In the genomic region with DNA sequence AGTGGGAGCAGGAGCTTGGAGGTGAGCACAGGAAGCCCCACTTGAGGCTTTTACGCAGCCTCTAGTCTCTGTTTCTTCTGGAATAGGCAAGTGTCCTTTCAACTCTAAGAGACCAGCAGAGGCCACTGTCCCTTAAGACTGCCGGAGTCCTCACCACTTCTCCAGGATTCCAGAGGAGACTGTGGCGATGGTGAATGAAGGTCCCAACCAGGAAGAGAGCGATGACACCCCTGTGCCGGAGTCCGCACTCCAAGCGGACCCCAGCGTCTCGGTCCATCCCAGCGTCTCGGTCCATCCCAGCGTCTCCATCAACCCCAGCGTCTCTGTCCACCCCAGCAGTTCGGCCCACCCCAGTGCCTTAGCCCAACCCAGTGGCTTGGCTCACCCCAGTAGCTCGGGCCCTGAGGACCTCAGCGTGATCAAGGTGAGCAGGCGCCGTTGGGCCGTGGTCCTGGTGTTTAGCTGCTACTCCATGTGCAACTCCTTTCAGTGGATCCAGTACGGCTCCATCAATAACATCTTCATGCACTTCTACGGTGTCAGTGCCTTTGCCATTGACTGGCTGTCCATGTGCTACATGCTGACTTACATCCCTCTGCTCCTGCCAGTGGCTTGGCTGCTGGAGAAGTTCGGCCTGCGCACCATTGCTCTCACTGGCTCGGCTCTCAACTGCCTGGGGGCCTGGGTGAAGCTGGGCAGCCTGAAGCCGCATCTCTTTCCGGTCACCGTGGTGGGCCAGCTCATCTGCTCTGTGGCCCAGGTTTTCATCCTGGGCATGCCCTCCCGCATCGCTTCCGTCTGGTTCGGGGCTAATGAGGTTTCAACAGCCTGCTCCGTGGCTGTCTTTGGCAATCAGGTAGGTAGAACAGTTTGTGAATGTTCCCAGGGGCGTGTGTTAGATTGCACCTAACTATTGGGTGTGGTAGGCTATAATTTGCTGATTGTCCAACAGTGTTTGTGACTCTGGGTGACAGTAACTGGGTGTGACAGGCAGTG, we compare ENCODE assay signal across 8 cellular contexts. TPM values are rescaled to one million over a fixed set of nuclear protein-coding genes. Genes with fewer than 3 reads are reported as not detected.
DNase-seq lines count a peak whose midpoint lies in the region; ATAC-seq and TF ChIP-seq lines count a peak whose summit lies in the region.

No MANE protein-coding gene starts in this region.

- CTCF ChIA-PET in Calu3 (lab: Charles Lee): interaction anchor here (0.8 to 4.8 kb wide), 6 partner anchors 73 to 404 kb away, joined by 3 to 33 read pairs (median 4); partner anchors contain the start of genes ERG28 and TTLL5
- CTCF ChIA-PET in activated CD8-positive, alpha-beta T cell treated with anti-CD3 and anti-CD28 coated beads, Interleukin-2, amount 10 ng/mL, durations not matched to agents 7 days and 5 days (lab: Charles Lee): interaction anchor here (1.2 to 7.6 kb wide), 7 partner anchors 10 to 179 kb away, joined by 3 to 255 read pairs (median 13); partner anchors contain the start of genes ERG28 and TTLL5

- TF ChIP-seq CTCF in Calu3 (IDR thresholded peaks at IDR 0.05; ENCODE audit: unreplicated experiment) (no peak), hepatocyte (IDR thresholded peaks at IDR 0.05; ENCODE audit: poor library complexity) (peak; percentile 49), sigmoid colon (IDR thresholded peaks at IDR 0.05) (peak in 1 of 4 experiments; percentile 13), mesothelial cell of epicardium (IDR thresholded peaks at IDR 0.05; ENCODE audit: unreplicated experiment) (no peak)

- H3K9me2 ChIP-seq in hepatocyte (replicated peaks; ENCODE audit: insufficient read depth): no peaks in the 10 kb centered on the region

- H3K4me2 ChIP-seq in hepatocyte: peak overlapping the region; percentile 98

- H3K36me3 ChIP-seq in hepatocyte (replicated peaks; ENCODE audit: insufficient read depth, low read depth) (no peaks in the 10 kb centered on the region), sigmoid colon (no peaks in the 10 kb centered on the region)

- DNase-seq in Calu3 (peak; percentile 14), hepatocyte (ENCODE audit: low spot score) (peak; percentile 55), sigmoid colon (peak; percentile 68), SK-N-DZ (ENCODE audit: low spot score) (no peak), NCI-H345 treated with DMSO at 0.1 percent for 48 hours (lab: John Stamatoyannopoulos, UW; ENCODE audit: unreplicated experiment) (no peak), mesothelial cell of epicardium (ENCODE audit: low spot score in 2 of 2, unreplicated experiment in 2 of 2) (no peak)
- no peak for DNase-seq in activated CD8-positive, alpha-beta T cell treated with anti-CD3 and anti-CD28 coated beads, Interleukin-2, amount 10 ng/mL, durations not matched to agents 7 days and 5 days

- TF ChIP-seq POLR2A in sigmoid colon (IDR thresholded peaks at IDR 0.05): peak in 1 of 2 donors; percentile 58

- H3K27ac Mint-ChIP-seq in Calu3 (ENCODE audit: unreplicated experiment) (no peak overlapping the region), mesothelial cell of epicardium (no peak overlapping the region)
- H3K27ac Mint-ChIP-seq in activated CD8-positive, alpha-beta T cell treated with anti-CD3 and anti-CD28 coated beads, Interleukin-2, amount 10 ng/mL, durations not matched to agents 7 days and 5 days: no peak overlapping the region

- peaks cover 36% of the 10 kb centered on the region for H3K79me2 ChIP-seq in hepatocyte

- H3K27me3 ChIP-seq in hepatocyte: no peaks in the 10 kb centered on the region
- no peaks in the 10 kb centered on the region for H3K27me3 ChIP-seq in sigmoid colon

- no peak for TF ChIP-seq EP300 in sigmoid colon (IDR thresholded peaks at IDR 0.05)

- H3K36me3 Mint-ChIP-seq in Calu3 (ENCODE audit: insufficient read depth, unreplicated experiment): peaks cover 16% of the 10 kb centered on the region
- H3K36me3 Mint-ChIP-seq in activated CD8-positive, alpha-beta T cell treated with anti-CD3 and anti-CD28 coated beads, Interleukin-2, amount 10 ng/mL, durations not matched to agents 7 days and 5 days (ENCODE audit: low read depth): no peaks in the 10 kb centered on the region
- no peaks in the 10 kb centered on the region for H3K36me3 Mint-ChIP-seq in mesothelial cell of epicardium

- H3K27me3 Mint-ChIP-seq in Calu3 (ENCODE audit: unreplicated experiment) (no peaks in the 10 kb centered on the region), mesothelial cell of epicardium (ENCODE audit: low read depth) (peaks cover 5% of the 10 kb centered on the region)
- H3K27me3 Mint-ChIP-seq in activated CD8-positive, alpha-beta T cell treated with anti-CD3 and anti-CD28 coated beads, Interleukin-2, amount 10 ng/mL, durations not matched to agents 7 days and 5 days (ENCODE audit: low read depth): peaks cover 5% of the 10 kb centered on the region

- ATAC-seq in HG02943 (IDR thresholded peaks at IDR 0.05; ENCODE audit: low read depth, unreplicated experiment): peak; percentile 11
- ATAC-seq in activated CD8-positive, alpha-beta T cell treated with anti-CD3 and anti-CD28 coated beads, Interleukin-2, amount 10 ng/mL, durations not matched to agents 7 days and 5 days: peak; percentile 17

- no TSS peak for BruUV-seq in Calu3 (replicated peaks; lab: Mats Ljungman, UMichigan)

- H2AFZ ChIP-seq in hepatocyte: peak overlapping the region; percentile 69

- WGBS in hepatocyte (ENCODE audit: low lambda C conversion rate, missing lambda C conversion rate): 73% methylated on average over 33 of the region's 33 CpGs
- 18 to 54% methylated on average over 33 of the region's 33 CpGs for WGBS in sigmoid colon, 2 donors

- H4K20me1 ChIP-seq in hepatocyte (ENCODE audit: insufficient read depth, poor library complexity, severe bottlenecking): no peaks in the 10 kb centered on the region

- H3K4me3 ChIP-seq in hepatocyte (peak overlapping the region; percentile 81), sigmoid colon (peak overlapping the region; percentile 44 to 61 (median 54))

- H3K4me3 Mint-ChIP-seq in Calu3 (ENCODE audit: low read depth, unreplicated experiment): peak overlapping the region; percentile 74
- peak overlapping the region; percentile 77 for H3K4me3 Mint-ChIP-seq in activated CD8-positive, alpha-beta T cell treated with anti-CD3 and anti-CD28 coated beads, Interleukin-2, amount 10 ng/mL, durations not matched to agents 7 days and 5 days
- H3K4me3 Mint-ChIP-seq in mesothelial cell of epicardium: no peak overlapping the region

- H3K9me3 Mint-ChIP-seq in Calu3 (ENCODE audit: low read depth, unreplicated experiment) (no peaks in the 10 kb centered on the region), mesothelial cell of epicardium (no peaks in the 10 kb centered on the region)
- no peaks in the 10 kb centered on the region for H3K9me3 Mint-ChIP-seq in activated CD8-positive, alpha-beta T cell treated with anti-CD3 and anti-CD28 coated beads, Interleukin-2, amount 10 ng/mL, durations not matched to agents 7 days and 5 days (ENCODE audit: insufficient read depth)

- intact Hi-C loops in Calu3 (cut with micrococcal nuclease; ENCODE audit: unreplicated experiment) (loop anchor here (2.0 kb wide), 1 partner anchor 402 kb away; the partner anchor contains the start of gene TGFB3), sigmoid colon (cut with DNase I) (loop anchor here (5.0 kb wide), 1 partner anchor 403 kb away; the partner anchor contains the start of gene TGFB3)

- H3K27ac ChIP-seq in hepatocyte (peak overlapping the region; percentile 71), sigmoid colon (peak overlapping the region; percentile 75 to 85 (median 83))

- H3K4me1 ChIP-seq in hepatocyte (ENCODE audit: insufficient read depth) (peaks cover 8% of the 10 kb centered on the region), sigmoid colon (peaks cover 0 to 29% (median 20%) of the 10 kb centered on the region in 4 donors)

- H3K4me1 Mint-ChIP-seq in Calu3 (ENCODE audit: low read depth, unreplicated experiment) (peaks cover 9% of the 10 kb centered on the region), mesothelial cell of epicardium (peaks cover 18% of the 10 kb centered on the region)
- peaks cover 18% of the 10 kb centered on the region for H3K4me1 Mint-ChIP-seq in activated CD8-positive, alpha-beta T cell treated with anti-CD3 and anti-CD28 coated beads, Interleukin-2, amount 10 ng/mL, durations not matched to agents 7 days and 5 days (ENCODE audit: low read depth)

- H3K9me3 ChIP-seq in hepatocyte (ENCODE audit: low read depth) (no peaks in the 10 kb centered on the region), sigmoid colon (no peaks in the 10 kb centered on the region)

- POLR2A ChIA-PET in activated CD8-positive, alpha-beta T cell treated with anti-CD3 and anti-CD28 coated beads, Interleukin-2, amount 10 ng/mL, durations not matched to agents 7 days and 5 days (lab: Charles Lee): interaction anchor here (0.9 kb wide), 1 partner anchor 12 kb away, joined by 3 read pairs; no protein-coding TSS in a partner anchor

RNA-seq across cellular contexts. Expression of gene FLVCR2, which starts 0.7 kb away (rescaled TPM):
- total RNA-seq in Calu3 (2022): 0.61 and 1.4 TPM in 2 replicates
- total RNA-seq in activated CD8-positive, alpha-beta T cell treated with anti-CD3 and anti-CD28 coated beads, Interleukin-2, amount 10 ng/mL, durations not matched to agents 7 days and 5 days: 1 to 10 TPM in 1 of 2 experiments, under 1 TPM in 1; 0.79 to 5.5 TPM
- total RNA-seq in hepatocyte: 10.1 and 16.1 TPM in 2 replicates
- 7.7 and 9.5 TPM in 2 replicates for polyA plus RNA-seq in hepatocyte
- total RNA-seq in sigmoid colon: 1 to 10 TPM; 2.4 to 3.0 (median 2.8) TPM
- 10 to 100 TPM in 1 of 3 donors, 1 to 10 TPM in 2; 3.6 to 14.8 (median 4.9) TPM for polyA plus RNA-seq in sigmoid colon
- polyA plus RNA-seq in SK-N-DZ (2014; cell fraction: cytosol; rRNA removed): not detected in 2 replicates
- not detected in 2 replicates for polyA plus RNA-seq in SK-N-DZ (2014; cell fraction: nucleus; rRNA removed)
- total RNA-seq in mesothelial cell of epicardium: 1.8 to 3.0 TPM (median 2.1 TPM) in 3 replicates

RNA-seq across cellular contexts. Expression of gene BATF, which starts 56.8 kb away (rescaled TPM):
- total RNA-seq in Calu3 (2022) (1.4 and 2.2 TPM in 2 replicates), hepatocyte (0.60 TPM in 1 of 2 replicates, not detected in the other), sigmoid colon (1 to 10 TPM in 3 of 4 donors, not detected in 1; 1.6 to 5.0 (median 2.3) TPM), mesothelial cell of epicardium (1.4 to 1.8 TPM (median 1.6 TPM) in 3 replicates)
- 10 to 100 TPM; 41.3 to 41.6 TPM for total RNA-seq in activated CD8-positive, alpha-beta T cell treated with anti-CD3 and anti-CD28 coated beads, Interleukin-2, amount 10 ng/mL, durations not matched to agents 7 days and 5 days
- polyA plus RNA-seq in hepatocyte (3.1 and 3.6 TPM in 2 replicates), sigmoid colon (10 to 100 TPM in 1 of 3 donors, 1 to 10 TPM in 2; 5.3 to 17.1 (median 6.0) TPM)
- polyA plus RNA-seq in SK-N-DZ (2014; cell fraction: cytosol; rRNA removed): not detected in 2 replicates
- not detected in 2 replicates for polyA plus RNA-seq in SK-N-DZ (2014; cell fraction: nucleus; rRNA removed)

Comparison
In these comparisons a context has a peak if more than half of its experiments do, and no peak if none do; other contexts are left out.
1. DNase-seq: peak in Calu3 (single experiment), hepatocyte (single experiment) and sigmoid colon (single experiment); none in activated CD8-positive, alpha-beta T cell treated with anti-CD3 and anti-CD28 coated beads, Interleukin-2, amount 10 ng/mL, durations not matched to agents 7 days and 5 days (single experiment), SK-N-DZ (single experiment), NCI-H345 treated with DMSO at 0.1 percent for 48 hours (single experiment) and mesothelial cell of epicardium (0 of 2).
2. RNA of gene BATF, which starts 56.8 kb away (total RNA-seq): 41.3 to 41.6 TPM in activated CD8-positive, alpha-beta T cell treated with anti-CD3 and anti-CD28 coated beads, Interleukin-2, amount 10 ng/mL, durations not matched to agents 7 days and 5 days; 1.6 to 5.0 TPM in sigmoid colon, 1.4 to 2.2 TPM in Calu3, 1.4 to 1.8 TPM in mesothelial cell of epicardium and 0.60 TPM in hepatocyte; every median in the first group is over 4 times any median in the second.